ENCODE assay signal across 18 cellular contexts in the genomic region with DNA sequence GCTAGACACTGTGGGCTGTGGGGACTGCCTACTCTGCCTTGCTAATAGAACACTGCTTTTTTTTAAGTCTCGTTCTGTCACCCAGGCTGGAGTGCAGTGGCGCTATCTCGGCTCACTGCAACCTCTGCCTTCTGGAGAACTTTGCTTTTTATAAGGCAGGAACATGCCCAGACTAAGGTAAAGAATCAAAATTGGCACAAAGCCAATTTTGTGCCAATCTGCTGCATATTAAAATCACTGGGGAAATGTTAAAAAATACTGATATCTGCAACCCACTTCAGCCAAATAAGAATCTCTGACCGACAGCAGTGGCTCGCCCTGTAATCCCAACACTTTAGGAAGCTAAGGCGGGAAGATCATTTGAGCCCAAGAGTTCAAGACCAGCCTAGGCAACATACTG.
"Had no signal": no experiment of that assay in that cellular context is flagged by ENCODE, and none has a peak within 500 bp of the region (broad histone marks: within the 10 kb centered on the region; RNA-seq: fewer than 3 reads in every experiment).

No MANE protein-coding gene starts in this region.

- ATAC-seq: activated naive CD4-positive, alpha-beta T cell treated with anti-CD3 and anti-CD28 coated beads, Interleukin-2, amount 50 U/mL, for 72 hours; activated T-cell treated with anti-CD3 and anti-CD28 coated beads, Interleukin-2, amount 50 U/mL, for 72 hours; natural killer cell; psoas muscle; right cardiac atrium had no signal

- H3K27ac ChIP-seq: adrenal gland, ovary, psoas muscle, skin epidermis, transverse colon, vagina, VCaP had no signal

- H3K9me3 ChIP-seq: adrenal gland, ovary, psoas muscle, transverse colon, vagina had no signal

- DNase-seq: activated CD4-positive, CD25-positive, alpha-beta regulatory T cell treated with anti-CD3 and anti-CD28 coated beads, Interleukin-2, amount 50 U/mL, for 72 hours; activated effector memory CD4-positive, alpha-beta T cell treated with anti-CD3 and anti-CD28 coated beads, Interleukin-2, amount 50 U/mL, for 16 hours; activated T-cell treated with anti-CD3 and anti-CD28 coated beads, Interleukin-2, amount 50 U/mL, for 72 hours; adrenal gland; effector CD8-positive, alpha-beta T cell; mesendoderm; natural killer cell; ovary; psoas muscle; right cardiac atrium; stimulated activated CD4-positive, alpha-beta T cell treated with anti-CD3 and anti-CD28 coated beads, Interleukin-15, amount 100 ng/mL, for 24 hours; stimulated activated CD4-positive, alpha-beta T cell treated with anti-CD3 and anti-CD28 coated beads, Interleukin-2, amount 100 ng/mL, for 48 hours; transverse colon had no signal

- H3K27me3 ChIP-seq: adrenal gland, ovary, transverse colon, vagina had no signal

- H3K4me1 ChIP-seq: psoas muscle had no signal

- FAIRE-seq: astrocyte had no signal

- H3K36me3 ChIP-seq: adrenal gland, ovary, transverse colon, vagina had no signal

- H3K4me3 ChIP-seq: adrenal gland, ovary, psoas muscle, skin epidermis, transverse colon, vagina had no signal
